ENCODE assay signal across 35 cellular contexts in the genomic region with DNA sequence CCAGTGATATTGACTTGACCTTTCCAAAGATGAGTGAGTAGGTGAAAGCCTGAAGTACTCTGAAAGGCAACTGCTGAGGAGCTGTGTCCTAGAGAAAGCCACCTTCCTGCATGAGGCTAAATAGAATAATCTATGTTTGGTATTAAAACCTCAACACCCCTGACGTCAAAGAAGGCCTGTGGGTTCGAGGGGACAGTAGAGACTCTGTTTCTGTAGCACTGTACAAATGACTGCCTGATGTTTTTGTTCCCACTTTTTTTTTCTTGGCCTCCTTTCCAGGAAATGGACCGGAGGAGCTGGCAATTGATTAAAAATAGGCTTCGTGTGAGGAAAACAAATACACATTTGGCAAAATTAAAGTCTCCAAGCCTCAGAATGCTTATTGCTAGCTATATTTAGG. TPM values are rescaled to one million over a fixed set of nuclear protein-coding genes. Genes with fewer than 3 reads are reported as not detected.
"Had no signal": no experiment of that assay in that cellular context is flagged by ENCODE, and none has a peak within 500 bp of the region (broad histone marks: within the 10 kb centered on the region; RNA-seq: fewer than 3 reads in every experiment).

No MANE protein-coding gene starts in this region.

- ATAC-seq: activated CD4-positive, CD25-positive, alpha-beta regulatory T cell treated with anti-CD3 and anti-CD28 coated beads, Interleukin-2, amount 50 U/mL, for 24 hours; activated CD8-positive, alpha-beta T cell treated with anti-CD3 and anti-CD28 coated beads for 36 hours; activated naive CD8-positive, alpha-beta T cell treated with anti-CD3 and anti-CD28 coated beads, Interleukin-2, amount 50 U/mL, for 24 hours; activated T-cell treated with anti-CD3 and anti-CD28 coated beads, Interleukin-2, amount 50 U/mL, for 4 hours; activated T-helper 17 cell treated with anti-CD3 and anti-CD28 coated beads, Interleukin-2, amount 50 U/mL, for 72 hours; esophagus mucosa; gastrocnemius medialis; heart left ventricle; T-helper 17 cell had no signal

- H3K27ac ChIP-seq: adrenal gland, brain microvascular endothelial cell, cardiac muscle cell, colonic mucosa, gastrocnemius medialis, WERI-Rb-1 had no signal

- H3K9me3 ChIP-seq: adrenal gland, colonic mucosa, gastrocnemius medialis, heart left ventricle had no signal

- H3K27me3 ChIP-seq: adrenal gland, brain microvascular endothelial cell, cardiac muscle cell, colonic mucosa, gastrocnemius medialis had no signal

- H3K4me3 ChIP-seq: adrenal gland, cardiac muscle cell, colonic mucosa, gastrocnemius medialis, heart left ventricle had no signal

- H3K4me1 ChIP-seq: adrenal gland, colonic mucosa, gastrocnemius medialis had no signal

- DNase-seq: activated B cell treated with CpG ODN at 0.5 μM for 24 hours; activated CD4-positive, alpha-beta T cell treated with anti-CD3 and anti-CD28 coated beads for 48 hours; activated CD4-positive, alpha-beta T cell treated with anti-CD3 and anti-CD28 coated beads, Interleukin-2, amount 50 U/mL, for 1 hour; activated CD4-positive, alpha-beta T cell treated with anti-CD3 and anti-CD28 coated beads, Interleukin-2, amount 50 U/mL, for 48 hours; activated CD8-positive, alpha-beta memory T cell treated with anti-CD3 and anti-CD28 coated beads for 24 hours; activated CD8-positive, alpha-beta T cell treated with anti-CD3 and anti-CD28 coated beads for 36 hours; activated effector memory CD4-positive, alpha-beta T cell treated with Interleukin-2 at 50 U/mL for 16 hours; activated gamma-delta T cell treated with Interleukin-2 at 50 U/mL for 16 hours; activated naive CD4-positive, alpha-beta T cell treated with anti-CD3 and anti-CD28 coated beads, Interleukin-2, amount 50 U/mL, for 16 hours; activated naive CD4-positive, alpha-beta T cell treated with Interleukin-2 at 50 U/mL for 16 hours; activated naive CD8-positive, alpha-beta T cell treated with anti-CD3 and anti-CD28 coated beads for 36 hours; activated naive CD8-positive, alpha-beta T cell treated with anti-CD3 and anti-CD28 coated beads, Interleukin-2, amount 50 U/mL, for 24 hours; activated T-cell treated with anti-CD3 and anti-CD28 coated beads, Interleukin-2, amount 50 U/mL, for 4 hours; adrenal gland; amygdala; aorta; brain microvascular endothelial cell; central memory CD4-positive, alpha-beta T cell; cerebellar nuclear complex; colonic mucosa; effector memory CD4-positive, alpha-beta T cell; endodermal cell; foreskin fibroblast; gastrocnemius medialis; glutamatergic neuron; heart left ventricle; T-helper 1 cell; T-helper 17 cell; T1000; WERI-Rb-1 had no signal

- H3K36me3 ChIP-seq: adrenal gland, brain microvascular endothelial cell, cardiac muscle cell, colonic mucosa, gastrocnemius medialis, heart left ventricle, WERI-Rb-1 had no signal

RNA-seq across cellular contexts. Expression of a gene that starts 29.5 kb away (rescaled TPM):
- total RNA-seq: activated CD8-positive, alpha-beta T cell treated with anti-CD3 and anti-CD28 coated beads for 36 hours; activated naive CD8-positive, alpha-beta T cell treated with anti-CD3 and anti-CD28 coated beads for 36 hours; activated T-cell treated with anti-CD3 and anti-CD28 coated beads, Interleukin-2, amount 50 U/mL, for 4 hours; dermis microvascular lymphatic vessel endothelial cell had no signal
- polyA plus RNA-seq: aorta had no signal
